In the genomic region with DNA sequence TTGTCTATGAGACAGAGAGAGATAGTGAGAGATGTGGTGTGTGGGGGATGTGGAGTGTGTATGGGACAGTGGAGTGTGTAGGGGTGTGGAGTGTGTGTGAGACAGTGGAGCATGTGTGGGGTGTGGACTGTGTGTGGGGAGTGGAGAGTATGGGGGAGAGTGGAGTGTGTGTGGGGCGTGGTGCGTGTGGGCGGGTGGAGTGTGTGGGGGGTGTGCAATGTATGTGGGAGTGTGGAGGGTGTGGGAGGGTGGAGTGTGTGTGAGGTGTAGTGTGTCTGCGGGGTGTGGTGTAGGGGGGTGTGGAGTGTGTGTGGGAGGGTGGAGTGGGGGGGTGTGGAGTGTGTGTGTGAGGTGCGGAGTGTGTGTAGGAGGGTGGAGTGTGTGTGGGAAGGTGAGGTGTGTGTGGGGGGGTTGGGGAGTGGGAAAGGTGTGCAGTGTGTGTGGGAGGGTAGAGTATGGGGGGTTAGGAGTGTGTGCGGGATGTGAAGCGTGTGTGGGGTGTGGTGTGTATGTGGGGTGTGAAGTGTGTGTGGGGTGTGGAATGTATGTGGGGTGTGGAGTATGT, we compare ENCODE assay signal across 19 cellular contexts.
DNase-seq lines count a peak whose midpoint lies in the region; ATAC-seq, FAIRE-seq and TF ChIP-seq lines count a peak whose summit lies in the region.
"Had no signal": no experiment of that assay in that cellular context is flagged by ENCODE, and none has a peak within 500 bp of the region (broad histone marks: within the 10 kb centered on the region; RNA-seq: fewer than 3 reads in every experiment).

No MANE protein-coding gene starts in this region.

- H3K4me3 Mint-ChIP-seq in Caco-2 (ENCODE audit: unreplicated experiment): no peak overlapping the region
- H3K4me3 Mint-ChIP-seq: CD14-positive monocyte; CD4-positive, alpha-beta memory T cell; HFFc6 had no signal

- no peak overlapping the region for H3K14ac ChIP-seq in IMR-90 (replicated peaks; ENCODE audit: low read depth, low read length)
- no peak overlapping the region for H3K14ac ChIP-seq in H1 (ENCODE audit: insufficient read length)
- H3K14ac ChIP-seq in trophoblast cell (ENCODE audit: low read length): no peak overlapping the region

- H3K79me1 ChIP-seq in IMR-90 (ENCODE audit: low read depth in 1 of 2, low read length in 2 of 2): no peaks in the 10 kb centered on the region
- peaks cover 2% of the 10 kb centered on the region; the same call in 1 of the 2 replicates for H3K79me1 ChIP-seq in H1 (ENCODE audit: low read depth, low read length)
- no peaks in the 10 kb centered on the region for H3K79me1 ChIP-seq in trophoblast cell (ENCODE audit: low read length)

- no peaks in the 10 kb centered on the region for H3K4me1 ChIP-seq in IMR-90 (ENCODE audit: control insufficient read depth, insufficient read depth, low read length)
- no peaks in the 10 kb centered on the region for H3K4me1 ChIP-seq in H1 (replicated peaks in 1 of 4; ENCODE audit: control insufficient read depth in 3 of 4, insufficient read depth in 4 of 4, low read length in 3 of 4)
- no peaks in the 10 kb centered on the region for H3K4me1 ChIP-seq in trophoblast cell (ENCODE audit: control insufficient read depth in 1 of 2, insufficient read depth in 2 of 2, low read length in 2 of 2)
- H3K4me1 ChIP-seq in Karpas-422 (ENCODE audit: low read length): no peaks in the 10 kb centered on the region
- H3K4me1 ChIP-seq in Caco-2: no peaks in the 10 kb centered on the region

- no peak for TF ChIP-seq POLR2A in GM12891 (IDR thresholded peaks at IDR 0.05; ENCODE audit: low read depth, low read length)
- TF ChIP-seq POLR2A in IMR-90 (IDR thresholded peaks at IDR 0.05; ENCODE audit: low read depth, low read length): no peak
- TF ChIP-seq POLR2A in H1 (IDR thresholded peaks at IDR 0.05; ENCODE audit: control extremely low read depth in 1 of 2, low read depth in 2 of 2, low read length in 2 of 2): no peak

- H3K27me3 ChIP-seq in IMR-90 (ENCODE audit: control insufficient read depth, insufficient read depth, low read length) (peaks cover 15% of the 10 kb centered on the region), H1 (replicated peaks in 1 of 4; ENCODE audit: control insufficient read depth in 3 of 4, extremely low read depth in 1 of 4, insufficient read depth in 3 of 4, low read length in 3 of 4) (no peaks in the 10 kb centered on the region), trophoblast cell (ENCODE audit: insufficient read depth, low read length) (no peaks in the 10 kb centered on the region), Karpas-422 (ENCODE audit: low read length) (no peaks in the 10 kb centered on the region), Caco-2 (replicated peaks; ENCODE audit: control insufficient read depth, insufficient read depth, low read length) (no peaks in the 10 kb centered on the region)
- H3K27me3 ChIP-seq: BLaER1 had no signal

- no peak for DNase-seq in GM12891 (ENCODE audit: insufficient read length, low spot score)
- no peak for DNase-seq in IMR-90
- DNase-seq in H1 (ENCODE audit: low read depth in 1 of 2, low spot score in 2 of 2): no peak
- DNase-seq in trophoblast cell: no peak
- no peak for DNase-seq in NCI-H345 (lab: John Stamatoyannopoulos, UW)
- no peak for DNase-seq in Karpas-422
- no peak for DNase-seq in Caco-2
- DNase-seq: 8988T; Calu3; CD4-positive, alpha-beta memory T cell; DMS79 treated with DMSO at 0.1 percent for 48 hours; GF-D8; HCEC 1CT; HFFc6 had no signal

- H3K79me2 ChIP-seq in H1 (ENCODE audit: control insufficient read depth in 1 of 2, insufficient read depth in 2 of 2, low read length in 2 of 2) (no peaks in the 10 kb centered on the region), trophoblast cell (ENCODE audit: control insufficient read depth, insufficient read depth, low read length, poor library complexity) (no peaks in the 10 kb centered on the region), Karpas-422 (ENCODE audit: low read length) (no peaks in the 10 kb centered on the region)

- TF ChIP-seq CTCF in IMR-90 (conservative IDR thresholded peaks at IDR 0.05; ENCODE audit: low read depth, low read length): no peak
- no peak for TF ChIP-seq CTCF in H1 (IDR thresholded peaks at IDR 0.05; ENCODE audit: control extremely low read depth in 1 of 3, insufficient read depth in 1 of 3, low read depth in 1 of 3, low read length in 3 of 3)
- no peak for TF ChIP-seq CTCF in Caco-2 (IDR thresholded peaks at IDR 0.05; ENCODE audit: insufficient read depth in 1 of 2, low read depth in 1 of 2, low read length in 1 of 2, severe bottlenecking in 1 of 2, unreplicated experiment in 1 of 2)

- H3K9me1 ChIP-seq in IMR-90 (ENCODE audit: insufficient read depth, low read length): no peaks in the 10 kb centered on the region

- in situ Hi-C loops in IMR-90 (cut with MboI; ENCODE audit: low sequenced_read_pairs): no loop called here

- H3K36me3 Mint-ChIP-seq in Caco-2 (ENCODE audit: insufficient read depth, unreplicated experiment): no peaks in the 10 kb centered on the region
- H3K36me3 Mint-ChIP-seq: CD14-positive monocyte; CD4-positive, alpha-beta memory T cell had no signal

- no peaks in the 10 kb centered on the region for H3K36me3 ChIP-seq in IMR-90 (ENCODE audit: control insufficient read depth, insufficient read depth, low read length)
- no peaks in the 10 kb centered on the region for H3K36me3 ChIP-seq in H1 (ENCODE audit: control insufficient read depth in 2 of 4, insufficient read depth in 4 of 4, low read length in 3 of 4)
- no peaks in the 10 kb centered on the region for H3K36me3 ChIP-seq in trophoblast cell (ENCODE audit: control insufficient read depth in 1 of 2, insufficient read depth in 2 of 2, low read length in 2 of 2)
- no peaks in the 10 kb centered on the region for H3K36me3 ChIP-seq in Karpas-422 (ENCODE audit: insufficient read depth, low read length)
- H3K36me3 ChIP-seq in Caco-2 (ENCODE audit: control insufficient read depth, insufficient read depth, low read length): no peaks in the 10 kb centered on the region
- H3K36me3 ChIP-seq: BLaER1 had no signal

- H3K18ac ChIP-seq in IMR-90 (ENCODE audit: low read depth, low read length): no peak overlapping the region
- H3K18ac ChIP-seq in H1 (ENCODE audit: extremely low read depth, low read length): no peak overlapping the region
- H3K18ac ChIP-seq in trophoblast cell (ENCODE audit: low read length): no peak overlapping the region

- H3K4ac ChIP-seq in IMR-90 (ENCODE audit: low read depth, low read length) (no peak overlapping the region), H1 (replicated peaks; ENCODE audit: insufficient read length, low read depth, low read length) (no peak overlapping the region), trophoblast cell (ENCODE audit: low read depth, low read length) (no peak overlapping the region)

- H2AK5ac ChIP-seq in IMR-90 (ENCODE audit: low read depth, low read length): no peak overlapping the region
- H2AK5ac ChIP-seq in H1 (ENCODE audit: low read depth, low read length): no peak overlapping the region
- H2AK5ac ChIP-seq in trophoblast cell (ENCODE audit: low read length): no peak overlapping the region

- peaks cover 14% of the 10 kb centered on the region for H3K27me3 Mint-ChIP-seq in Caco-2 (ENCODE audit: insufficient read depth, unreplicated experiment)

- H4K91ac ChIP-seq in IMR-90 (ENCODE audit: insufficient read depth, low read depth, low read length) (no peak overlapping the region), H1 (replicated peaks; ENCODE audit: insufficient read length, low read length) (no peak overlapping the region), trophoblast cell (ENCODE audit: low read depth, low read length) (no peak overlapping the region)

- no peaks in the 10 kb centered on the region for H3K9me2 ChIP-seq in Karpas-422 (replicated peaks; ENCODE audit: insufficient read depth, low read length)

- no peak overlapping the region for H3K27ac Mint-ChIP-seq in Caco-2 (ENCODE audit: unreplicated experiment)
- H3K27ac Mint-ChIP-seq: CD14-positive monocyte, HFFc6 had no signal

- FAIRE-seq in GM12891 (lab: Jason Lieb, UNC): peak; percentile 23
- no peak for FAIRE-seq in H1 (lab: Jason Lieb, UNC)
- FAIRE-seq: GM19239, HepG2 had no signal

- H4K5ac ChIP-seq in IMR-90 (ENCODE audit: low read depth, low read length) (no peak overlapping the region), H1 (ENCODE audit: insufficient read length, low read depth, low read length) (no peak overlapping the region)

- peaks cover 22% of the 10 kb centered on the region; the same call in 1 of the 2 replicates for H3K23me2 ChIP-seq in H1 (ENCODE audit: low read depth, low read length)

- H2AFZ ChIP-seq in IMR-90 (replicated peaks; ENCODE audit: low read length, poor library complexity): no peak overlapping the region
- H2AFZ ChIP-seq in H1 (ENCODE audit: low read length): no peak overlapping the region
- no peak overlapping the region for H2AFZ ChIP-seq in trophoblast cell (ENCODE audit: insufficient read depth, low read length, poor library complexity)
- H2AFZ ChIP-seq in Karpas-422 (ENCODE audit: low read length): no peak overlapping the region

- H3K4me2 ChIP-seq in IMR-90 (ENCODE audit: low read depth, low read length) (no peak overlapping the region), H1 (ENCODE audit: insufficient read depth in 1 of 2, low read depth in 2 of 2, low read length in 2 of 2) (no peak overlapping the region), trophoblast cell (ENCODE audit: low read length) (no peak overlapping the region), Karpas-422 (ENCODE audit: low read depth, low read length, poor library complexity, severe bottlenecking) (no peak overlapping the region)
- H3K4me2 ChIP-seq: BLaER1 had no signal

- H3K9ac ChIP-seq in IMR-90 (ENCODE audit: low read depth, low read length) (no peak overlapping the region), H1 (replicated peaks in 1 of 4; ENCODE audit: extremely low read depth in 1 of 4, low read depth in 3 of 4, low read length in 3 of 4) (no peak overlapping the region), trophoblast cell (ENCODE audit: low read length) (no peak overlapping the region), Karpas-422 (ENCODE audit: low read length) (no peak overlapping the region)
- H3K9ac ChIP-seq: BLaER1 had no signal

- H3K4me1 Mint-ChIP-seq in Caco-2 (ENCODE audit: low read depth, unreplicated experiment): no peaks in the 10 kb centered on the region
- H3K4me1 Mint-ChIP-seq: CD14-positive monocyte had no signal

- dilution Hi-C loops in IMR-90 (cut with HindIII; ENCODE audit: low sequenced_read_pairs, unreplicated experiment): no loop called here

- H3K23ac ChIP-seq in IMR-90 (ENCODE audit: low read depth, low read length): no peak overlapping the region
- H3K23ac ChIP-seq in H1 (ENCODE audit: insufficient read length): no peak overlapping the region
- H3K23ac ChIP-seq in trophoblast cell (ENCODE audit: low read length): no peak overlapping the region

- H2BK15ac ChIP-seq in IMR-90 (ENCODE audit: low read depth, low read length) (no peak overlapping the region), H1 (ENCODE audit: low read length) (0 out of 2 replicates have a peak overlapping the region, but pooled peaks have one; percentile 6)

- no peak overlapping the region for H4K8ac ChIP-seq in IMR-90 (ENCODE audit: low read depth in 2 of 2, low read length in 2 of 2)
- H4K8ac ChIP-seq in H1 (ENCODE audit: extremely low read depth, insufficient read depth, low read length): no peak overlapping the region
- no peak overlapping the region for H4K8ac ChIP-seq in trophoblast cell (ENCODE audit: low read depth, low read length)

- H2BK20ac ChIP-seq in IMR-90 (ENCODE audit: low read depth, low read length): no peak overlapping the region
- H2BK20ac ChIP-seq in H1 (ENCODE audit: low read length): no peak overlapping the region

- WGBS in IMR-90 (ENCODE audit: extremely low coverage in 2 of 2, insufficient read length in 1 of 2), 2 experiments: 92% methylated on average over 6 of the region's 7 CpGs; no CpG with 5 or more reads in 1 of the 2 experiments
- whole genome bisulfite sequencing in H1 (ENCODE audit: extremely low coverage in 1 of 2, insufficient coverage in 1 of 2, insufficient read length in 1 of 2, insufficient replicate concordance in 2 of 2, low coverage in 1 of 2, low lambda C conversion rate in 2 of 2, missing lambda C conversion rate in 1 of 2), 2 experiments: 86 to 100% methylated on average over 5 of the region's 7 CpGs
- 100% methylated on average over 7 of the region's 7 CpGs for WGBS in trophoblast cell (ENCODE audit: extremely low coverage, insufficient coverage, insufficient read length)

- POLR2A ChIA-PET in IMR-90 (lab: Charles Lee; ENCODE audit: unreplicated experiment) (no interaction called here), H1 (lab: Charles Lee; ENCODE audit: partially characterized antibody) (no interaction called here), Caco-2 (lab: Charles Lee) (no interaction called here)

- BruUV-seq in IMR-90 (replicated peaks; lab: Mats Ljungman, UMichigan) (no TSS peak), Caco-2 (replicated peaks; lab: Mats Ljungman, UMichigan) (no TSS peak)

- no peak for TF ChIP-seq EP300 in H1 (IDR thresholded peaks at IDR 0.05; ENCODE audit: borderline replicate concordance in 1 of 2, low read depth in 2 of 2, low read length in 2 of 2)

- H3K9me3 Mint-ChIP-seq in Caco-2 (ENCODE audit: unreplicated experiment): no peaks in the 10 kb centered on the region
- H3K9me3 Mint-ChIP-seq: CD4-positive, alpha-beta memory T cell had no signal

- no peak overlapping the region for H3K4me3 ChIP-seq in IMR-90 (ENCODE audit: insufficient read depth, low read depth, low read length)
- no peak overlapping the region for H3K4me3 ChIP-seq in H1 (ENCODE audit: extremely low read depth in 1 of 4, insufficient read depth in 2 of 4, low read depth in 3 of 4, low read length in 4 of 4)
- H3K4me3 ChIP-seq in trophoblast cell (ENCODE audit: low read depth, low read length): peak overlapping the region; percentile 46
- no peak overlapping the region for H3K4me3 ChIP-seq in Karpas-422 (ENCODE audit: low read length)
- H3K4me3 ChIP-seq in Caco-2 (ENCODE audit: low read depth, low read length): no peak overlapping the region
- H3K4me3 ChIP-seq: BLaER1 had no signal

- peak overlapping the region; percentile 50; the same call in 1 of the 2 replicates for H2BK12ac ChIP-seq in H1 (ENCODE audit: low read depth, low read length)
- no peak overlapping the region for H2BK12ac ChIP-seq in trophoblast cell (ENCODE audit: low read length)

- H3K56ac ChIP-seq in IMR-90 (ENCODE audit: extremely low read depth, insufficient read depth, low read length) (no peak overlapping the region), H1 (replicated peaks; ENCODE audit: insufficient read length, low read depth, low read length) (peak overlapping the region; percentile 78)

- CTCF ChIA-PET in IMR-90 (lab: Yijun Ruan, JAX): no interaction called here
- CTCF ChIA-PET in H1 (lab: Charles Lee; ENCODE audit: partially characterized antibody): no interaction called here
- CTCF ChIA-PET in Caco-2 (lab: Charles Lee): no interaction called here

- H3K9me3 ChIP-seq in IMR-90 (ENCODE audit: control insufficient read depth, insufficient read depth, low read length): no peaks in the 10 kb centered on the region
- no peaks in the 10 kb centered on the region for H3K9me3 ChIP-seq in H1 (ENCODE audit: insufficient read depth in 2 of 2, low read depth in 1 of 2, low read length in 1 of 2)
- peaks cover 11% of the 10 kb centered on the region for H3K9me3 ChIP-seq in trophoblast cell (ENCODE audit: insufficient read depth, low read depth, low read length)
- H3K9me3 ChIP-seq in Karpas-422 (ENCODE audit: low read length): no peaks in the 10 kb centered on the region
- H3K9me3 ChIP-seq in Caco-2: 0 out of 2 replicates have a peak, but pooled peaks cover 2% of the 10 kb centered on the region
- H3K9me3 ChIP-seq: BLaER1 had no signal

- ATAC-seq in IMR-90 (ENCODE audit: low read depth) (no peak), HG02642 (IDR thresholded peaks at IDR 0.05; ENCODE audit: poor library complexity, unreplicated experiment) (no peak)
- ATAC-seq: HepG2 had no signal

- no peak overlapping the region for H4K12ac ChIP-seq in trophoblast cell (ENCODE audit: low read depth, low read length)

- H4K20me1 ChIP-seq in IMR-90 (ENCODE audit: insufficient read depth, low read length) (no peaks in the 10 kb centered on the region), H1 (replicated peaks in 1 of 2; ENCODE audit: control insufficient read depth in 1 of 2, insufficient read depth in 2 of 2, low read length in 2 of 2) (peaks cover 0 to 10% of the 10 kb centered on the region in 2 experiments), Karpas-422 (ENCODE audit: insufficient read depth, low read depth, low read length) (no peaks in the 10 kb centered on the region)
- H4K20me1 ChIP-seq: BLaER1 had no signal

- H3K27ac ChIP-seq in IMR-90 (ENCODE audit: insufficient read depth, low read length) (no peak overlapping the region), H1 (ENCODE audit: low read depth, low read length) (no peak overlapping the region), trophoblast cell (ENCODE audit: low read depth, low read length) (no peak overlapping the region), Karpas-422 (ENCODE audit: low read length) (no peak overlapping the region)
- H3K27ac ChIP-seq: BLaER1 had no signal

- no peak for TF ChIP-seq RAD21 in IMR-90 (IDR thresholded peaks at IDR 0.05; ENCODE audit: low read length)
- no peak for TF ChIP-seq RAD21 in H1 (IDR thresholded peaks at IDR 0.05 in 1 of 2, conservative IDR thresholded peaks at IDR 0.05 in 1 of 2; ENCODE audit: low read depth in 2 of 2, low read length in 2 of 2)

- intact Hi-C loops in IMR-90 (cut with micrococcal nuclease): no loop called here
- intact Hi-C loops in Caco-2 (cut with micrococcal nuclease; ENCODE audit: unreplicated experiment): no loop called here

- H2BK120ac ChIP-seq in IMR-90 (ENCODE audit: low read depth, low read length): no peak overlapping the region
- no peak overlapping the region for H2BK120ac ChIP-seq in H1 (replicated peaks; ENCODE audit: low read depth, low read length)
- no peak overlapping the region for H2BK120ac ChIP-seq in trophoblast cell (ENCODE audit: insufficient read depth, low read length, poor library complexity)

- H2BK5ac ChIP-seq in IMR-90 (ENCODE audit: low read depth, low read length, poor library complexity, severe bottlenecking) (peak overlapping the region; percentile 82), H1 (ENCODE audit: low read depth, low read length) (no peak overlapping the region), trophoblast cell (ENCODE audit: low read depth, low read length, poor library complexity) (no peak overlapping the region)

- H2AK9ac ChIP-seq in IMR-90 (replicated peaks; ENCODE audit: low read depth, low read length, poor library complexity): peak overlapping the region; percentile 35
